39 cellular contexts compared by ENCODE assay signal in genomic region chr12:120346031-120346430, GRCh38. TPM values are rescaled to one million over a fixed set of nuclear protein-coding genes. Genes with fewer than 3 reads are reported as not detected.
"Had no signal": no experiment of that assay in that cellular context is flagged by ENCODE, and none has a peak within 500 bp of the region (broad histone marks: within the 10 kb centered on the region; RNA-seq: fewer than 3 reads in every experiment).

No MANE protein-coding gene starts in this region.

- H3K4me1 Mint-ChIP-seq: activated naive CD4-positive, alpha-beta T cell treated with anti-CD3 and anti-CD28 coated beads, Interleukin-2, amount 10 ng/mL, durations not matched to agents 7 days and 5 days; activated naive CD8-positive, alpha-beta T cell treated with anti-CD3 and anti-CD28 coated beads for 36 hours; activated naive CD8-positive, alpha-beta T cell treated with anti-CD3 and anti-CD28 coated beads, Interleukin-2, amount 10 ng/mL, durations not matched to agents 7 days and 5 days; activated naive CD8-positive, alpha-beta T cell treated with anti-CD3 and anti-CD28 coated beads, Interleukin-2, amount 50 U/mL, for 24 hours; activated T-helper 17 cell treated with anti-CD3 and anti-CD28 coated beads, Interleukin-2, amount 50 U/mL, for 72 hours; brain; central memory CD8-positive, alpha-beta T cell had no signal

- H3K4me3 Mint-ChIP-seq: activated naive CD4-positive, alpha-beta T cell treated with anti-CD3 and anti-CD28 coated beads for 36 hours; activated naive CD4-positive, alpha-beta T cell treated with anti-CD3 and anti-CD28 coated beads, Interleukin-2, amount 10 ng/mL, durations not matched to agents 7 days and 5 days; activated naive CD8-positive, alpha-beta T cell; activated naive CD8-positive, alpha-beta T cell treated with anti-CD3 and anti-CD28 coated beads for 36 hours; activated naive CD8-positive, alpha-beta T cell treated with anti-CD3 and anti-CD28 coated beads, Interleukin-2, amount 10 ng/mL, durations not matched to agents 7 days and 5 days; activated naive CD8-positive, alpha-beta T cell treated with anti-CD3 and anti-CD28 coated beads, Interleukin-2, amount 50 U/mL, for 24 hours; activated T-cell treated with anti-CD3 and anti-CD28 coated beads, Interleukin-2, amount 50 U/mL, for 24 hours; activated T-cell treated with anti-CD3 and anti-CD28 coated beads, Interleukin-2, amount 50 U/mL, for 4 hours; activated T-cell treated with anti-CD3 and anti-CD28 coated beads, Interleukin-2, amount 50 U/mL, for 72 hours; activated T-helper 1 cell treated with anti-CD3 and anti-CD28 coated beads, Interleukin-12 subunit alpha, Interleukin-12 subunit beta, Interleukin-2, Interleukin-4 antibody, amounts not matched to agents 30 ng/mL and 10 ng/mL and 1 ng/mL, durations not matched to agents 14 hours and 24 hours and 36 hours; activated T-helper 17 cell treated with anti-CD3 and anti-CD28 coated beads, Interleukin-2, amount 50 U/mL, for 72 hours; brain; central memory CD8-positive, alpha-beta T cell had no signal

- ATAC-seq: activated naive CD4-positive, alpha-beta T cell treated with anti-CD3 and anti-CD28 coated beads, Interleukin-2, amount 50 U/mL, for 72 hours; activated naive CD8-positive, alpha-beta T cell treated with anti-CD3 and anti-CD28 coated beads, Interleukin-2, amount 50 U/mL, for 24 hours; activated T-cell treated with anti-CD3 and anti-CD28 coated beads, Interleukin-2, amount 50 U/mL, for 4 hours; activated T-cell treated with anti-CD3 and anti-CD28 coated beads, Interleukin-2, amount 50 U/mL, for 72 hours; activated T-helper 17 cell treated with anti-CD3 and anti-CD28 coated beads, Interleukin-2, amount 50 U/mL, for 72 hours had no signal

- DNase-seq: activated effector memory CD4-positive, alpha-beta T cell treated with anti-CD3 and anti-CD28 coated beads, Interleukin-2, amount 50 U/mL, for 16 hours; activated effector memory CD4-positive, alpha-beta T cell treated with Interleukin-2 at 50 U/mL for 16 hours; activated gamma-delta T cell; activated gamma-delta T cell treated with Interleukin-2 at 50 U/mL for 16 hours; activated naive CD4-positive, alpha-beta T cell; activated naive CD4-positive, alpha-beta T cell treated with anti-CD3 and anti-CD28 coated beads for 36 hours; activated naive CD4-positive, alpha-beta T cell treated with anti-CD3 and anti-CD28 coated beads, Interleukin-2, amount 10 ng/mL, durations not matched to agents 7 days and 5 days; activated naive CD4-positive, alpha-beta T cell treated with anti-CD3 and anti-CD28 coated beads, Interleukin-2, amount 50 U/mL, for 16 hours; activated naive CD8-positive, alpha-beta T cell treated with anti-CD3 and anti-CD28 coated beads for 36 hours; activated naive CD8-positive, alpha-beta T cell treated with anti-CD3 and anti-CD28 coated beads, Interleukin-2, amount 10 ng/mL, durations not matched to agents 7 days and 5 days; activated naive CD8-positive, alpha-beta T cell treated with anti-CD3 and anti-CD28 coated beads, Interleukin-2, amount 50 U/mL, for 24 hours; activated T-cell treated with anti-CD3 and anti-CD28 coated beads, Interleukin-2, amount 50 U/mL, for 1 hour; activated T-cell treated with anti-CD3 and anti-CD28 coated beads, Interleukin-2, amount 50 U/mL, for 24 hours; activated T-cell treated with anti-CD3 and anti-CD28 coated beads, Interleukin-2, amount 50 U/mL, for 4 hours; activated T-cell treated with anti-CD3 and anti-CD28 coated beads, Interleukin-2, amount 50 U/mL, for 48 hours; activated T-cell treated with anti-CD3 and anti-CD28 coated beads, Interleukin-2, amount 50 U/mL, for 72 hours; adrenal gland; amniotic stem cell; amygdala; anterior cingulate cortex; aorta; brain microvascular endothelial cell; caudate nucleus; central memory CD4-positive, alpha-beta T cell; cerebellar nuclear complex had no signal

- H3K36me3 Mint-ChIP-seq: activated naive CD4-positive, alpha-beta T cell treated with anti-CD3 and anti-CD28 coated beads, Interleukin-2, amount 10 ng/mL, durations not matched to agents 7 days and 5 days; activated naive CD4-positive, alpha-beta T cell treated with anti-CD3 and anti-CD28 coated beads, Interleukin-2, amount 50 U/mL, for 72 hours; activated naive CD8-positive, alpha-beta T cell; activated naive CD8-positive, alpha-beta T cell treated with anti-CD3 and anti-CD28 coated beads for 36 hours; activated naive CD8-positive, alpha-beta T cell treated with anti-CD3 and anti-CD28 coated beads, Interleukin-2, amount 10 ng/mL, durations not matched to agents 7 days and 5 days had no signal

- H3K9me3 Mint-ChIP-seq: activated naive CD4-positive, alpha-beta T cell treated with anti-CD3 and anti-CD28 coated beads for 36 hours; activated naive CD4-positive, alpha-beta T cell treated with anti-CD3 and anti-CD28 coated beads, Interleukin-2, amount 10 ng/mL, durations not matched to agents 7 days and 5 days; activated naive CD4-positive, alpha-beta T cell treated with anti-CD3 and anti-CD28 coated beads, Interleukin-2, amount 50 U/mL, for 72 hours; activated naive CD8-positive, alpha-beta T cell treated with anti-CD3 and anti-CD28 coated beads for 36 hours; activated naive CD8-positive, alpha-beta T cell treated with anti-CD3 and anti-CD28 coated beads, Interleukin-2, amount 10 ng/mL, durations not matched to agents 7 days and 5 days; activated naive CD8-positive, alpha-beta T cell treated with anti-CD3 and anti-CD28 coated beads, Interleukin-2, amount 50 U/mL, for 24 hours; activated T-cell treated with anti-CD3 and anti-CD28 coated beads, Interleukin-2, amount 50 U/mL, for 24 hours; activated T-cell treated with anti-CD3 and anti-CD28 coated beads, Interleukin-2, amount 50 U/mL, for 4 hours; activated T-cell treated with anti-CD3 and anti-CD28 coated beads, Interleukin-2, amount 50 U/mL, for 72 hours; activated T-helper 1 cell treated with anti-CD3 and anti-CD28 coated beads, Interleukin-12 subunit alpha, Interleukin-12 subunit beta, Interleukin-2, Interleukin-4 antibody, amounts not matched to agents 30 ng/mL and 10 ng/mL and 1 ng/mL, durations not matched to agents 14 hours and 24 hours and 36 hours; activated T-helper 17 cell treated with anti-CD3 and anti-CD28 coated beads, Interleukin-2, amount 50 U/mL, for 72 hours; activated T-helper 2 cell treated with anti-CD3 and anti-CD28 coated beads, Interferon-gamma antibody, Interleukin-2, Interleukin-4, amounts not matched to agents 10 μg/mL and 5 μg/mL and 100 μg/mL, durations not matched to agents 14 hours and 24 hours and 36 hours; brain; central memory CD8-positive, alpha-beta T cell had no signal

- H3K4me3 ChIP-seq: adrenal gland, ascending aorta, breast epithelium, cardiac muscle cell had no signal

- H3K9me3 ChIP-seq: adrenal gland, ascending aorta, breast epithelium had no signal

- H3K27ac Mint-ChIP-seq: activated naive CD4-positive, alpha-beta T cell treated with anti-CD3 and anti-CD28 coated beads for 36 hours; activated naive CD4-positive, alpha-beta T cell treated with anti-CD3 and anti-CD28 coated beads, Interleukin-2, amount 10 ng/mL, durations not matched to agents 7 days and 5 days; activated naive CD8-positive, alpha-beta T cell; activated naive CD8-positive, alpha-beta T cell treated with anti-CD3 and anti-CD28 coated beads for 36 hours; activated naive CD8-positive, alpha-beta T cell treated with anti-CD3 and anti-CD28 coated beads, Interleukin-2, amount 50 U/mL, for 24 hours; activated T-cell treated with anti-CD3 and anti-CD28 coated beads, Interleukin-2, amount 50 U/mL, for 24 hours; activated T-cell treated with anti-CD3 and anti-CD28 coated beads, Interleukin-2, amount 50 U/mL, for 72 hours; activated T-helper 1 cell treated with anti-CD3 and anti-CD28 coated beads, Interleukin-12 subunit alpha, Interleukin-12 subunit beta, Interleukin-2, Interleukin-4 antibody, amounts not matched to agents 30 ng/mL and 10 ng/mL and 1 ng/mL, durations not matched to agents 14 hours and 24 hours and 36 hours; activated T-helper 17 cell treated with anti-CD3 and anti-CD28 coated beads, Interleukin-2, amount 50 U/mL, for 72 hours; activated T-helper 2 cell treated with anti-CD3 and anti-CD28 coated beads, Interferon-gamma antibody, Interleukin-2, Interleukin-4, amounts not matched to agents 10 μg/mL and 5 μg/mL and 100 μg/mL, durations not matched to agents 14 hours and 24 hours and 36 hours had no signal

- H3K27ac ChIP-seq: adrenal gland, ascending aorta, brain microvascular endothelial cell, breast epithelium, cardiac muscle cell had no signal

- H3K27me3 Mint-ChIP-seq: activated naive CD8-positive, alpha-beta T cell; brain had no signal

- H3K4me1 ChIP-seq: breast epithelium had no signal

- H3K27me3 ChIP-seq: adrenal gland, ascending aorta, brain microvascular endothelial cell, breast epithelium, cardiac muscle cell had no signal

- H3K36me3 ChIP-seq: adrenal gland, ascending aorta, brain microvascular endothelial cell, breast epithelium had no signal

RNA-seq across cellular contexts. Expression of gene PLA2G1B, which starts 18.5 kb away (rescaled TPM):
- total RNA-seq: activated naive CD4-positive, alpha-beta T cell treated with anti-CD3 and anti-CD28 coated beads for 36 hours; activated naive CD4-positive, alpha-beta T cell treated with anti-CD3 and anti-CD28 coated beads, Interleukin-2, amount 50 U/mL, for 72 hours; activated naive CD8-positive, alpha-beta T cell treated with anti-CD3 and anti-CD28 coated beads for 36 hours; activated naive CD8-positive, alpha-beta T cell treated with anti-CD3 and anti-CD28 coated beads, Interleukin-2, amount 10 ng/mL, durations not matched to agents 7 days and 5 days; activated T-cell treated with anti-CD3 and anti-CD28 coated beads, Interleukin-2, amount 50 U/mL, for 72 hours; activated T-helper 1 cell treated with anti-CD3 and anti-CD28 coated beads, Interleukin-12 subunit alpha, Interleukin-12 subunit beta, Interleukin-2, Interleukin-4 antibody, amounts not matched to agents 30 ng/mL and 10 ng/mL and 1 ng/mL, durations not matched to agents 14 hours and 24 hours and 36 hours; activated T-helper 17 cell treated with anti-CD3 and anti-CD28 coated beads, Interleukin-2, amount 50 U/mL, for 72 hours; activated T-helper 2 cell treated with anti-CD3 and anti-CD28 coated beads, Interferon-gamma antibody, Interleukin-2, Interleukin-4, amounts not matched to agents 10 μg/mL and 5 μg/mL and 100 μg/mL, durations not matched to agents 14 hours and 24 hours and 36 hours; ascending aorta; astrocyte; breast epithelium; bronchial epithelial cell; cardiac muscle cell; cardiac septum had no signal
- polyA plus RNA-seq: cardiac muscle cell had no signal

RNA-seq across cellular contexts. Expression of gene MSI1, which starts 22.9 kb away (rescaled TPM):
- total RNA-seq: activated naive CD8-positive, alpha-beta T cell treated with anti-CD3 and anti-CD28 coated beads, Interleukin-2, amount 10 ng/mL, durations not matched to agents 7 days and 5 days; activated T-helper 1 cell treated with anti-CD3 and anti-CD28 coated beads, Interleukin-12 subunit alpha, Interleukin-12 subunit beta, Interleukin-2, Interleukin-4 antibody, amounts not matched to agents 30 ng/mL and 10 ng/mL and 1 ng/mL, durations not matched to agents 14 hours and 24 hours and 36 hours; bronchial epithelial cell had no signal

RNA-seq across cellular contexts. Expression of gene SIRT4, which starts 43.9 kb away (rescaled TPM):
- total RNA-seq: ascending aorta had no signal

RNA-seq across cellular contexts. Expression of gene RNU4-1, which starts 53.0 kb away (rescaled TPM):
- total RNA-seq: ascending aorta, cardiac muscle cell had no signal
- polyA plus RNA-seq: adipose tissue, adrenal gland, aorta, cardiac muscle cell had no signal

RNA-seq across cellular contexts. Expression of gene RNU4-2, which starts 54.3 kb away (rescaled TPM):
- total RNA-seq: ascending aorta, cardiac muscle cell had no signal
- polyA plus RNA-seq: adipose tissue, adrenal gland, aorta, cardiac muscle cell had no signal
